In genomic region chr1:41862411-41863221, GRCh38 we compare ENCODE assay signal across 8 cellular contexts. TPM values are rescaled to one million over a fixed set of nuclear protein-coding genes. Genes with fewer than 3 reads are reported as not detected.
A peak's percentile ranks its signal among the peaks of the same experiment; 100 is the strongest.
DNase-seq lines count a peak whose midpoint lies in the region; ATAC-seq and TF ChIP-seq lines count a peak whose summit lies in the region.

No MANE protein-coding gene starts in this region.

- H3K27ac ChIP-seq in A673 (ENCODE audit: low read depth, low read length, poor library complexity, severe bottlenecking): no peak overlapping the region
- H3K27ac ChIP-seq in lung (ENCODE audit: low read depth in 1 of 2, low read length in 1 of 2): no peak overlapping the region

- H3K36me3 ChIP-seq in A673 (ENCODE audit: insufficient read depth, low read length, poor library complexity, severe bottlenecking) (no peaks in the 10 kb centered on the region), lung (ENCODE audit: control insufficient read depth in 2 of 2, insufficient read depth in 2 of 2, low read length in 2 of 2) (no peaks in the 10 kb centered on the region)

- 26 to 53% methylated on average over 7 of the region's 7 CpGs for WGBS in lung, 2 donors

- H3K27me3 ChIP-seq in A673 (replicated peaks; ENCODE audit: insufficient read depth, low read depth, low read length, poor library complexity): no peaks in the 10 kb centered on the region
- no peaks in the 10 kb centered on the region for H3K27me3 ChIP-seq in lung (ENCODE audit: control insufficient read depth, insufficient read depth)

- H3K4me1 ChIP-seq in A673 (ENCODE audit: insufficient read depth, low read length, poor library complexity, severe bottlenecking) (peaks cover 16% of the 10 kb centered on the region), lung (ENCODE audit: control insufficient read depth in 2 of 2, insufficient read depth in 2 of 2, low read length in 2 of 2) (peaks cover 0 to 12% of the 10 kb centered on the region in 2 donors)

- TF ChIP-seq CTCF in A673 (conservative IDR thresholded peaks at IDR 0.05; ENCODE audit: low read depth, low read length): no peak
- no peak for TF ChIP-seq CTCF in lung (IDR thresholded peaks at IDR 0.05; ENCODE audit: control extremely low read depth, extremely low read depth)

- DNase-seq in A673 (ENCODE audit: low spot score) (peak; percentile 33), KBM-7 (peak; percentile 60), lung (ENCODE audit: low spot score) (no peak), COLO829 (ENCODE audit: low spot score) (no peak)
- peak; percentile 64 to 73 for DNase-seq in activated T-cell treated with anti-CD3 and anti-CD28 coated beads, Interleukin-2, amount 50 U/mL, for 72 hours

- H3K4me3 ChIP-seq in A673 (ENCODE audit: low read depth, low read length, poor library complexity, severe bottlenecking) (no peak overlapping the region), lung (no peak overlapping the region)

- no peaks in the 10 kb centered on the region for H3K27me3 Mint-ChIP-seq in activated T-cell treated with anti-CD3 and anti-CD28 coated beads, Interleukin-2, amount 50 U/mL, for 72 hours (ENCODE audit: low read depth)

- intact Hi-C loops in A673 (cut with micrococcal nuclease; ENCODE audit: unreplicated experiment): no loop called here

- no peaks in the 10 kb centered on the region for H3K9me3 ChIP-seq in A673 (ENCODE audit: low read depth, low read length, poor library complexity, severe bottlenecking)
- H3K9me3 ChIP-seq in lung (ENCODE audit: control insufficient read depth in 2 of 2, insufficient read depth in 1 of 2, low read length in 1 of 2): peaks cover 0 to 1% of the 10 kb centered on the region in 2 donors

- peaks cover 50% of the 10 kb centered on the region for H3K4me1 Mint-ChIP-seq in activated T-cell treated with anti-CD3 and anti-CD28 coated beads, Interleukin-2, amount 50 U/mL, for 72 hours (ENCODE audit: low read depth)

- H3K36me3 Mint-ChIP-seq in activated T-cell treated with anti-CD3 and anti-CD28 coated beads, Interleukin-2, amount 50 U/mL, for 72 hours (ENCODE audit: insufficient read depth in 2 of 2): no peaks in the 10 kb centered on the region

- H3K9me3 Mint-ChIP-seq in activated T-cell treated with anti-CD3 and anti-CD28 coated beads, Interleukin-2, amount 50 U/mL, for 72 hours: peaks cover 0 to 2% of the 10 kb centered on the region in 2 donors

- H3K27ac Mint-ChIP-seq in activated T-cell treated with anti-CD3 and anti-CD28 coated beads, Interleukin-2, amount 50 U/mL, for 72 hours: peak overlapping the region; percentile 35

- POLR2A ChIA-PET in A673 (lab: Charles Lee; ENCODE audit: low non-redundant PET): no interaction called here

- in situ Hi-C loops in KBM-7 (cut with MboI; ENCODE audit: low pct_unique_long_range_greater_than_20kb, low sequenced_read_pairs): no loop called here

- H3K4me3 Mint-ChIP-seq in activated T-cell treated with anti-CD3 and anti-CD28 coated beads, Interleukin-2, amount 50 U/mL, for 72 hours: peak overlapping the region; percentile 60 to 65

- no TSS peak for BruUV-seq in A673 (replicated peaks; lab: Mats Ljungman, UMichigan)

- ATAC-seq in activated T-cell treated with anti-CD3 and anti-CD28 coated beads, Interleukin-2, amount 50 U/mL, for 72 hours (replicated peaks in 1 of 2): peak; percentile 92 to 94
- peak; percentile 37 for ATAC-seq in lung (ENCODE audit: insufficient read depth, low FRiP score)
- ATAC-seq in HG02798 (IDR thresholded peaks at IDR 0.05; ENCODE audit: poor library complexity, unreplicated experiment): no peak
- ATAC-seq in HG02870 (IDR thresholded peaks at IDR 0.05; ENCODE audit: unreplicated experiment): no peak
- no peak for ATAC-seq in GM21526 (IDR thresholded peaks at IDR 0.05; ENCODE audit: low FRiP score, unreplicated experiment)

- CTCF ChIA-PET in A673 (lab: Charles Lee): interaction anchor here (0.7 kb wide), 1 partner anchor 285 kb away, joined by 3 read pairs; no protein-coding TSS in a partner anchor

RNA-seq across cellular contexts. Expression of gene HIVEP3, which starts 56.1 kb away (rescaled TPM):
- total RNA-seq in A673 (2021) (3.1 and 3.6 TPM in 2 replicates), lung (10 to 100 TPM in 1 of 2 donors, 1 to 10 TPM in 1; 8.9 to 14.7 TPM)
- 10 to 100 TPM; 22.8 to 29.2 TPM for total RNA-seq in activated T-cell treated with anti-CD3 and anti-CD28 coated beads, Interleukin-2, amount 50 U/mL, for 72 hours
- polyA plus RNA-seq in lung: 1 to 10 TPM; 7.0 to 8.7 TPM

Comparison
In these comparisons a context has a peak if more than half of its experiments do, and no peak if none do; other contexts are left out.
1. DNase-seq: peak in A673 (single experiment), KBM-7 (single experiment) and activated T-cell treated with anti-CD3 and anti-CD28 coated beads, Interleukin-2, amount 50 U/mL, for 72 hours (2 of 2); none in lung (single experiment) and COLO829 (single experiment).
2. ATAC-seq: peak in activated T-cell treated with anti-CD3 and anti-CD28 coated beads, Interleukin-2, amount 50 U/mL, for 72 hours (2 of 2) and lung (single experiment); none in HG02798 (single experiment), HG02870 (single experiment) and GM21526 (single experiment).